ENCODE assay signal across 20 cellular contexts in the genomic region with DNA sequence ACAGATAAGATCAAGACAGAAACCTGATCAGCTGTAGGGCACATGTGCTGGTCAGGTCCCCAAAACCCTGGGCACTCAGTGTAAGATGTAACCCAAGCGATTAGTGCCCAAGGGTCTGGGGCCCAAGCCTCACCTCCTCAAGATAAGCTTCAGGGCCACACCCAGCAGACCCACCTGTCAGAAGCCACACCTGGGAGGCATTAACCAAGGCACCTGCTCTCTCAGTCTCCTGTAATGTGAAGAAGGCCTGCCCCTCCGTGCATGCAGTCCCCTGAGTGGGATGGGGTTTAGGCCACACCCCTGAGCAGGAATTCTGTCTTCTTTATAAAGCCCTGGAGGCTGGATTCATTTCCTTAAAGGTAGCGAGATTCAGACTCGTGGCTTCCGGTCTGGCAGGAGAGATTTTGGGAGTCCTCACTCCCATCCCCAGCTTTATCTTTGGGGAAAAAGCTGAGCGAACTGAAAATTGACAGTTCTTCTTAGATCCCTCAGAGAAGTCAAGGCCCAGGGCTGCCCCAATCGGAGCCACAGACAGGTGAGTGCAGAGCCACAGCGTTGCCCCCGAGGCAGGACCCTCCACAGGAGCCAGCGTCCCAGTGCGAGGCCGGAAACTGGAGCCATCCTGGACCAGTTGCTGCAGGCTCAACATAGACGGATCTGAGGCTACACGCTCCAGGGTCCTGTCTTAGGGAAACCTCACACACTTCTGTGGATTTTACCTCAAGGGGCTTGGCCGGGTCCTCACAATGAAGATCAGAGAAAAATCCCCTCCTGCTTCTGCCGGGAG.
"Had no signal": no experiment of that assay in that cellular context is flagged by ENCODE, and none has a peak within 500 bp of the region (broad histone marks: within the 10 kb centered on the region; RNA-seq: fewer than 3 reads in every experiment).

No MANE protein-coding gene starts in this region.

- H3K4me1 Mint-ChIP-seq: memory B cell; natural killer cell; stimulated activated effector memory CD8-positive, alpha-beta T cell treated with anti-CD3 and anti-CD28 coated beads, Interleukin-12 subunit alpha, Interleukin-12 subunit beta, amount 100 ng/mL, for 72 hours had no signal

- ATAC-seq: effector memory CD8-positive, alpha-beta T cell; left lobe of liver; natural killer cell; psoas muscle; right cardiac atrium; stimulated activated effector memory CD8-positive, alpha-beta T cell treated with anti-CD3 and anti-CD28 coated beads, Interleukin-12 subunit alpha, Interleukin-12 subunit beta, amount 100 ng/mL, for 72 hours; stimulated activated naive CD8-positive, alpha-beta T cell treated with anti-CD3 and anti-CD28 coated beads, Interleukin-15, Interleukin-2, amounts not matched to agents 100 U/mL and 50 U/mL, for 24 hours had no signal

- H3K4me3 Mint-ChIP-seq: effector memory CD8-positive, alpha-beta T cell; memory B cell; natural killer cell; stimulated activated effector memory CD8-positive, alpha-beta T cell treated with anti-CD3 and anti-CD28 coated beads, Interleukin-12 subunit alpha, Interleukin-12 subunit beta, amount 100 ng/mL, for 72 hours had no signal

- H3K9me3 Mint-ChIP-seq: natural killer cell had no signal

- H3K27me3 Mint-ChIP-seq: memory B cell had no signal

- DNase-seq: cortex of kidney; effector memory CD8-positive, alpha-beta T cell; erythroblast; kidney; natural killer cell; occipital lobe; ovary; posterior cingulate gyrus; psoas muscle; right cardiac atrium; sigmoid colon; stimulated activated CD4-positive, alpha-beta T cell treated with anti-CD3 and anti-CD28 coated beads, Interleukin-2, amount 100 ng/mL, for 24 hours; stimulated activated CD4-positive, alpha-beta T cell treated with anti-CD3 and anti-CD28 coated beads, Interleukin-4, amount 100 ng/mL, for 24 hours; stimulated activated naive CD8-positive, alpha-beta T cell treated with anti-CD3 and anti-CD28 coated beads, Interleukin-15, Interleukin-2, amounts not matched to agents 100 U/mL and 50 U/mL, for 24 hours; substantia nigra; testis; tibial artery had no signal

- H3K36me3 Mint-ChIP-seq: memory B cell; natural killer cell; stimulated activated effector memory CD8-positive, alpha-beta T cell treated with anti-CD3 and anti-CD28 coated beads, Interleukin-12 subunit alpha, Interleukin-12 subunit beta, amount 100 ng/mL, for 72 hours had no signal

- H3K27ac Mint-ChIP-seq: effector memory CD8-positive, alpha-beta T cell; memory B cell; natural killer cell; stimulated activated effector memory CD8-positive, alpha-beta T cell treated with anti-CD3 and anti-CD28 coated beads, Interleukin-12 subunit alpha, Interleukin-12 subunit beta, amount 100 ng/mL, for 72 hours had no signal
